15 cellular contexts compared by ENCODE assay signal in genomic region chr17:71003736-71004135, GRCh38.
A peak's percentile ranks its signal among the peaks of the same experiment; 100 is the strongest.
DNase-seq lines count a peak whose midpoint lies in the region; ATAC-seq and TF ChIP-seq lines count a peak whose summit lies in the region.
"Had no signal": no experiment of that assay in that cellular context is flagged by ENCODE, and none has a peak within 500 bp of the region (broad histone marks: within the 10 kb centered on the region; RNA-seq: fewer than 3 reads in every experiment).

No MANE protein-coding gene starts in this region.

- H3K4me1 ChIP-seq in hepatocyte (ENCODE audit: insufficient read depth), result no peaks in the 10 kb centered on the region
- H3K4me1 ChIP-seq in osteoblast (ENCODE audit: insufficient read depth, low read length), result no peaks in the 10 kb centered on the region
- H3K4me1 ChIP-seq: BLaER1 had no signal

- H3K4me3 ChIP-seq in H7 (ENCODE audit: insufficient read depth, low read depth, low read length) (no peak overlapping the region), hepatocyte (no peak overlapping the region), osteoblast (ENCODE audit: insufficient read depth, low read length) (no peak overlapping the region)
- H3K4me3 ChIP-seq: BLaER1 had no signal

- 55% methylated on average over 12 of the region's 12 CpGs for WGBS in hepatocyte (ENCODE audit: low lambda C conversion rate, missing lambda C conversion rate)

- H3K9me3 ChIP-seq in hepatocyte (ENCODE audit: low read depth) (no peaks in the 10 kb centered on the region), osteoblast (ENCODE audit: low read depth, low read length) (no peaks in the 10 kb centered on the region)
- H3K9me3 ChIP-seq: BLaER1 had no signal

- H3K36me3 ChIP-seq in H7 (replicated peaks; ENCODE audit: control insufficient read depth, insufficient read depth, low read length) (no peaks in the 10 kb centered on the region), hepatocyte (replicated peaks; ENCODE audit: insufficient read depth, low read depth) (no peaks in the 10 kb centered on the region), osteoblast (ENCODE audit: insufficient read depth, low read length) (no peaks in the 10 kb centered on the region)
- H3K36me3 ChIP-seq: BLaER1 had no signal

- H3K79me2 ChIP-seq in hepatocyte (no peaks in the 10 kb centered on the region), osteoblast (ENCODE audit: insufficient read depth, low read length) (no peaks in the 10 kb centered on the region)

- no peak overlapping the region for H2AFZ ChIP-seq in hepatocyte
- peak overlapping the region; percentile 29 for H2AFZ ChIP-seq in osteoblast (ENCODE audit: low read length)

- DNase-seq in H7 (peak; percentile 45), hepatocyte (ENCODE audit: low spot score) (no peak), iPS-NIHi7 (ENCODE audit: extremely low spot score) (peak; percentile 63), osteoblast (ENCODE audit: insufficient read length, low spot score, missing footprints) (no peak), cerebellar cortex (ENCODE audit: low spot score) (no peak), anterior cingulate cortex (lab: John Stamatoyannopoulos, UW) (no peak)
- DNase-seq: 8988T; CD4-positive, alpha-beta memory T cell; DMS153; DMS79; GF-D8; HCEC 1CT; IMR-90 had no signal

- no peaks in the 10 kb centered on the region for H3K9me2 ChIP-seq in hepatocyte (replicated peaks; ENCODE audit: insufficient read depth)

- no peaks in the 10 kb centered on the region for H4K20me1 ChIP-seq in hepatocyte (ENCODE audit: insufficient read depth, poor library complexity, severe bottlenecking)
- no peaks in the 10 kb centered on the region for H4K20me1 ChIP-seq in osteoblast (ENCODE audit: insufficient read depth, low read length)
- H4K20me1 ChIP-seq: BLaER1 had no signal

- ATAC-seq in GM21717 (IDR thresholded peaks at IDR 0.05; ENCODE audit: unreplicated experiment), result no peak

- TF ChIP-seq CTCF in hepatocyte (IDR thresholded peaks at IDR 0.05; ENCODE audit: poor library complexity) (no peak), osteoblast (IDR thresholded peaks at IDR 0.05; ENCODE audit: extremely low read depth, low read depth, low read length) (no peak)

- H3K27ac ChIP-seq in hepatocyte (no peak overlapping the region), osteoblast (ENCODE audit: low read depth, low read length) (no peak overlapping the region)
- H3K27ac ChIP-seq: BLaER1 had no signal

- H3K27me3 ChIP-seq in H7 (ENCODE audit: control insufficient read depth, insufficient read depth, low read length) (no peaks in the 10 kb centered on the region), hepatocyte (no peaks in the 10 kb centered on the region), osteoblast (ENCODE audit: insufficient read depth, low read length) (no peaks in the 10 kb centered on the region)
- H3K27me3 ChIP-seq: BLaER1 had no signal

- H3K4me2 ChIP-seq in hepatocyte (peak overlapping the region; percentile 31), osteoblast (ENCODE audit: insufficient read depth, low read length) (no peak overlapping the region)
- H3K4me2 ChIP-seq: BLaER1 had no signal

Comparison
In these comparisons a context has a peak if more than half of its experiments do, and no peak if none do; other contexts are left out.
1. DNase-seq: peak in H7 (single experiment) and iPS-NIHi7 (single experiment); none in hepatocyte (single experiment), osteoblast (single experiment), cerebellar cortex (single experiment) and anterior cingulate cortex (0 of 58).